Comparison of ENCODE assay signal across 15 cellular contexts in the genomic region with DNA sequence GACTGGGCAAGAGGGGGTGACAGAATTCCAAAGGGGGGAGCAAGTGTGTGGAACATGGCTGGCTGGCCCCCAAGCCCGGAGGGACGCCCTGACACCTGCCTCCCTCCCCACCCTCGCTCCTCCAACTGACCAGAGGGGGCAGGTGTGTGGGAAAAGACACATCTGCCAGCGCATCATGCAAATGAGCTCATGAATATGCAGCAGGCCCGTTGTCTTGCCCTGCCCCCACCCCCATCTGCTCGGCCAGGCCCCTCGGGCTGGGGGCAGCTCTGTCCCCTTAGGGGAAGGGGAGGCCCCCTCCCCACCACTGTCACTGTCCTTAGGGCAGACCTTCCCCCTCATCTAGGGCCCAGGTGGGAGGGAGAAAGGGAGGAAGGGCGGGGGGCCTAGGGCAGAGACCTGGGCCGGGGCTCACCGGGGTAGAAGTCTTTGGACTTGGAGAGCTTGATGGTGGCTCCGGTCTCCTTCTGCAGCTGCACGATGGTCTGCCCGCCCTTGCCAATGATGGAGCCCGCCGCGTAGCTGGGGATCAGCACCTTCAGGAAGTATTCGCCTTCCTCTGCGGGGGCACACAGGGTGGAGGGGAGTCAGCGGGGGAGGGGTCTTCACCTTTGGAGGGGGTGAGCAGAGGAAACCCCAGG. TPM values are rescaled to one million over a fixed set of nuclear protein-coding genes. Genes with fewer than 3 reads are reported as not detected.
A peak's percentile ranks its signal among the peaks of the same experiment; 100 is the strongest.
DNase-seq lines count a peak whose midpoint lies in the region; ATAC-seq and TF ChIP-seq lines count a peak whose summit lies in the region.
"Had no signal": no experiment of that assay in that cellular context is flagged by ENCODE, and none has a peak within 500 bp of the region (broad histone marks: within the 10 kb centered on the region; RNA-seq: fewer than 3 reads in every experiment).

No MANE protein-coding gene starts in this region.

- H3K9me3 ChIP-seq in neuronal stem cell (replicated peaks in 1 of 2; ENCODE audit: control insufficient read depth in 2 of 2, insufficient read depth in 1 of 2, low read depth in 1 of 2, low read length in 2 of 2), result peaks cover 0 to 5% of the 10 kb centered on the region in 2 donors

- peak; percentile 4 for TF ChIP-seq CTCF in cardiac fibroblast (IDR thresholded peaks at IDR 0.05; ENCODE audit: low read depth, low read length)

- H2AFZ ChIP-seq in neuronal stem cell (ENCODE audit: low read length), result no peak overlapping the region
- H2AFZ ChIP-seq: GM23248 had no signal

- no peak overlapping the region for H2BK5ac ChIP-seq in neuronal stem cell (ENCODE audit: low read length)

- peaks cover 25 to 61% of the 10 kb centered on the region in 2 donors for H3K36me3 ChIP-seq in neuronal stem cell (replicated peaks in 1 of 2; ENCODE audit: control insufficient read depth in 2 of 2, insufficient read depth in 2 of 2, low read length in 2 of 2)

- H3K79me1 ChIP-seq in neuronal stem cell (ENCODE audit: low read depth, low read length), result peaks cover 2% of the 10 kb centered on the region

- H3K23ac ChIP-seq in neuronal stem cell (ENCODE audit: low read depth, low read length, poor library complexity), result no peak overlapping the region

- H3K27me3 ChIP-seq in neuronal stem cell (ENCODE audit: control insufficient read depth in 3 of 3, insufficient read depth in 3 of 3, low read depth in 1 of 3, low read length in 3 of 3), result peaks cover 0 to 2% (median 0%) of the 10 kb centered on the region in 3 experiments

- peak overlapping the region; percentile 44 for H3K4ac ChIP-seq in neuronal stem cell (ENCODE audit: low read length)

- H4K8ac ChIP-seq in neuronal stem cell (ENCODE audit: low read depth, low read length), result no peak overlapping the region

- no peak overlapping the region for H3K18ac ChIP-seq in neuronal stem cell (ENCODE audit: low read length)

- no peak overlapping the region for H4K91ac ChIP-seq in neuronal stem cell (ENCODE audit: low read depth, low read length, poor library complexity)

- peaks cover 5 to 23% of the 10 kb centered on the region in 2 donors for H3K4me1 ChIP-seq in neuronal stem cell (ENCODE audit: control insufficient read depth in 2 of 2, insufficient read depth in 1 of 2, low read depth in 1 of 2, low read length in 2 of 2)

- H3K27ac ChIP-seq in neuronal stem cell (replicated peaks; ENCODE audit: low read length), result no peak overlapping the region
- H3K27ac ChIP-seq: GM23248 had no signal

- peak overlapping the region; percentile 47 for H3K14ac ChIP-seq in neuronal stem cell (ENCODE audit: low read length)

- H3K4me3 ChIP-seq in cardiac fibroblast (replicated peaks in 1 of 2; ENCODE audit: low read depth in 2 of 2, low read length in 2 of 2) (no peak overlapping the region), neuronal stem cell (ENCODE audit: low read length in 2 of 2) (no peak overlapping the region)
- H3K4me3 ChIP-seq: GM23248, lung had no signal

- DNase-seq in NCI-H748 (lab: John Stamatoyannopoulos, UW; ENCODE audit: unreplicated experiment) (peak; percentile 29), NCI-H748 treated with DMSO at 0.1 percent for 48 hours (lab: John Stamatoyannopoulos, UW) (no peak), NCI-H526 (lab: John Stamatoyannopoulos, UW) (peak; percentile 36 to 81), cardiac fibroblast (ENCODE audit: low read depth in 2 of 2) (no peak), neuronal stem cell (ENCODE audit: low spot score) (no peak), OCI-M1 (lab: John Stamatoyannopoulos, UW) (no peak), DMS79 (lab: John Stamatoyannopoulos, UW) (no peak)
- DNase-seq: activated T-cell treated with anti-CD3 and anti-CD28 coated beads, Interleukin-2, amount 50 U/mL, for 72 hours; effector memory CD4-positive, alpha-beta T cell; GM23248; NCI-H1092; stimulated activated CD4-positive, alpha-beta T cell treated with anti-CD3 and anti-CD28 coated beads, Interleukin-1b, Interleukin-23, amount 100 ng/mL, for 48 hours had no signal

- WGBS in neuronal stem cell (ENCODE audit: extremely low coverage in 2 of 2, insufficient read length in 2 of 2, insufficient replicate concordance in 1 of 2), 2 donors, result no CpG with 5 or more reads among the region's 19 CpGs

- H2BK15ac ChIP-seq in neuronal stem cell (ENCODE audit: low read length), result no peak overlapping the region

- no peak overlapping the region for H2AK5ac ChIP-seq in neuronal stem cell (ENCODE audit: low read depth, low read length)

- H2BK12ac ChIP-seq in neuronal stem cell (ENCODE audit: low read length), result no peak overlapping the region

- no peak overlapping the region for H3K4me2 ChIP-seq in neuronal stem cell (ENCODE audit: insufficient read depth, low read length, poor library complexity, severe bottlenecking)

- no peak overlapping the region for H2BK120ac ChIP-seq in neuronal stem cell (ENCODE audit: low read depth, low read length)

- no peak overlapping the region for H3K9ac ChIP-seq in neuronal stem cell (ENCODE audit: low read depth, low read length, poor library complexity)
- H3K9ac ChIP-seq: GM23248 had no signal

- ATAC-seq in HG02588 (IDR thresholded peaks at IDR 0.05; ENCODE audit: unreplicated experiment), result no peak
- ATAC-seq: activated T-cell treated with anti-CD3 and anti-CD28 coated beads, Interleukin-2, amount 50 U/mL, for 72 hours had no signal

RNA-seq across cellular contexts. Expression of a gene that starts 12.9 kb away (rescaled TPM):
- polyA plus RNA-seq in neuronal stem cell (2013, experiment 1 of 2), result 12.8 TPM
- 13.4 TPM for polyA plus RNA-seq in neuronal stem cell (2013, experiment 2 of 2)
- polyA plus RNA-seq: GM23248 had no signal

RNA-seq across cellular contexts. Expression of a gene that starts 34.6 kb away (rescaled TPM):
- polyA plus RNA-seq in neuronal stem cell (2013, experiment 1 of 2), result 4.5 TPM
- 5.1 TPM for polyA plus RNA-seq in neuronal stem cell (2013, experiment 2 of 2)

RNA-seq across cellular contexts. Expression of a gene that starts 46.1 kb away (rescaled TPM):
- polyA plus RNA-seq in neuronal stem cell (2013, experiment 1 of 2), result 0.11 TPM
- polyA plus RNA-seq in neuronal stem cell (2013, experiment 2 of 2), result 0.12 TPM
- polyA plus RNA-seq: GM23248, lung, urinary bladder had no signal

RNA-seq across cellular contexts. Expression of a gene that starts 58.3 kb away (rescaled TPM):
- polyA plus RNA-seq in neuronal stem cell (2013, experiment 1 of 2), result 11.4 TPM
- polyA plus RNA-seq in neuronal stem cell (2013, experiment 2 of 2), result 11.5 TPM

Comparison
In these comparisons a context has a peak if more than half of its experiments do, and no peak if none do; other contexts are left out.
1. DNase-seq: peak in NCI-H748 (single experiment) and NCI-H526 (2 of 2); none in NCI-H748 treated with DMSO at 0.1 percent for 48 hours (single experiment), cardiac fibroblast (0 of 2), neuronal stem cell (single experiment), OCI-M1 (single experiment) and DMS79 (single experiment).